Comparison of ENCODE assay signal across 7 cellular contexts in the genomic region with DNA sequence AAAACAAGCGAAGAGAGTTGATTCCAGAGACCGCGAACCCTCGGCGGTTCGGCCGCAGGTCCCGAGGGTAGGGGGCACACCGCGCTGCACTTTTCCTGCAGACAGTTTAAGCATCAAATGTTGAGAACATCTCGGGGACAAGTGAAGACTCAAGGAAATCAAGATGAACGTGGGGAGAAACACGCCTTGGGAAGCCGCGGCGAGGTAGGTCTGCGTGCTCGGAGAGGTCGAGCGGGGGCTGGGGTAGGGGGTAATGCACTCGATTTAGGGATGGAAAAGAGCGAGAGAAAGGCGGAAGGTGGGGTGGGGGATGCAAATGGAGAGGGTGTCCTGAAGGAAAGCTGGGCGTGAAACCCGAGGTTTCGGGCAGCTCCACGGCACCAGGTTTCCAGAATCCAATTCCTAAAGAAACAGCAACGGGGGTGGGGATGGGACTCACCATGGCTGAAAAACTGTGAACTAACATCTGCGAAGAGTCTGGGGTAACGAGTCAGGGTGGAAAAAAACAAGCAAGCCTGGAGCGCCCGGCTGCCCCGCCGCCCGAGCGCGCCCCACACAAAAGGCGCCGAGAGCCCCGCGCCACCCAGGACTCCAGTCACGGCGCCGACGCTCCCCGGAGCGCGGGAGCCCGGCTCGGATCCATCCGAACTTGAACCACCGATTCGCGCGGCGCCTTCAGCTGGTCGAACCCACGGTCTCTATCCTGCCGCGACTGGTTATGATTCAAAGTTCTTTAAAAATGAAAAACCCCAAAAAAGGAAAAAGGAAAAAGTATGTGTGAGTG. TPM values are rescaled to one million over a fixed set of nuclear protein-coding genes. Genes with fewer than 3 reads are reported as not detected.
DNase-seq lines count a peak whose midpoint lies in the region; ATAC-seq and TF ChIP-seq lines count a peak whose summit lies in the region.

No MANE protein-coding gene starts in this region.

- H3K36me3 ChIP-seq in HCT116 (ENCODE audit: control insufficient read depth in 1 of 2, insufficient read depth in 2 of 2, low read length in 2 of 2) (peaks cover 4 to 11% of the 10 kb centered on the region in 2 experiments; a peak in 3 of 4 replicates), gastroesophageal sphincter (no peaks in the 10 kb centered on the region)

- no peaks in the 10 kb centered on the region for H3K9me2 ChIP-seq in HCT116 (ENCODE audit: insufficient read depth)

- peak overlapping the region; percentile 100 for H3K4me2 ChIP-seq in HCT116 (ENCODE audit: low read length)

- BruUV-seq in HCT116 (replicated peaks; lab: Mats Ljungman, UMichigan) = no TSS peak

- H3K9ac ChIP-seq in HCT116 (ENCODE audit: low read length) = peak overlapping the region; percentile 89

- TF ChIP-seq POLR2A in HCT116 (IDR thresholded peaks at IDR 0.05; ENCODE audit: borderline replicate concordance, extremely low read depth, insufficient read depth, insufficient read length) (no peak), gastroesophageal sphincter (IDR thresholded peaks at IDR 0.05) (no peak)

- H4K20me1 ChIP-seq in HCT116 (ENCODE audit: insufficient read depth) = no peaks in the 10 kb centered on the region

- H2AFZ ChIP-seq in HCT116 (ENCODE audit: low read depth, low read length, poor library complexity, severe bottlenecking) = peak overlapping the region; percentile 77

- RAD21 ChIA-PET in HCT116 (lab: Charles Lee; ENCODE audit: low non-redundant PET in 1 of 2, low total read pairs in 2 of 2, uncharacterized antibody in 2 of 2, unreplicated experiment in 2 of 2) = no interaction called here

- H3K27me3 ChIP-seq in HCT116 (ENCODE audit: insufficient read depth, low read length) = no peaks in the 10 kb centered on the region
- H3K27me3 ChIP-seq in gastroesophageal sphincter = peaks cover 98% of the 10 kb centered on the region

- H3K4me1 ChIP-seq in HCT116 (ENCODE audit: control insufficient read depth in 1 of 2, insufficient read depth in 2 of 2, low read length in 2 of 2) (peaks cover 5 to 22% of the 10 kb centered on the region in 2 experiments; a peak in 3 of 4 replicates), gastroesophageal sphincter (peaks cover 0 to 55% (median 25%) of the 10 kb centered on the region in 3 donors)

- ATAC-seq in HCT116 (no peak), gastroesophageal sphincter (no peak), sciatic nerve (peak; percentile 52)

- peaks cover 65% of the 10 kb centered on the region for H3K79me2 ChIP-seq in HCT116 (ENCODE audit: insufficient read depth, low read length)

- WGBS in gastroesophageal sphincter (ENCODE audit: low coverage in 1 of 2), 2 donors = 3 to 5% methylated on average over 24 to 35 of the region's 60 CpGs

- DNase-seq in HCT116 (ENCODE audit: low read depth, low spot score) = no peak
- peak; percentile 40 for DNase-seq in SK-MEL-5 (ENCODE audit: low read depth, low spot score)
- no peak for DNase-seq in sciatic nerve (ENCODE audit: low spot score)
- no peak for DNase-seq in amygdala (lab: John Stamatoyannopoulos, UW)
- no peak for DNase-seq in SHP77 (lab: John Stamatoyannopoulos, UW)
- DNase-seq in HT-29 (ENCODE audit: low spot score) = no peak

- in situ Hi-C loops in SK-MEL-5 (cut with HindIII; ENCODE audit: low pct_unique_long_range_greater_than_20kb, low sequenced_read_pairs) = no loop called here

- CTCF ChIA-PET in HCT116 (lab: Charles Lee) = no interaction called here

- POLR2A ChIA-PET in HCT116 (lab: Charles Lee) = no interaction called here

- TF ChIP-seq CTCF in HCT116 (IDR thresholded peaks at IDR 0.05 in 2 of 3, conservative IDR thresholded peaks at IDR 0.05 in 1 of 3; ENCODE audit: borderline replicate concordance in 1 of 3, insufficient read depth in 1 of 3, low read depth in 2 of 3, low read length in 2 of 3) (no peak), gastroesophageal sphincter (IDR thresholded peaks at IDR 0.05) (no peak)

- no peak for TF ChIP-seq RAD21 in HCT116 (IDR thresholded peaks at IDR 0.05; ENCODE audit: low read depth)

- H3K9me3 ChIP-seq in HCT116 (ENCODE audit: control insufficient read depth in 1 of 2, insufficient read depth in 1 of 2, low read depth in 1 of 2, low read length in 2 of 2) = no peaks in the 10 kb centered on the region
- H3K9me3 ChIP-seq in gastroesophageal sphincter = peaks cover 0 to 6% (median 0%) of the 10 kb centered on the region in 3 donors

- no peak for TF ChIP-seq EP300 in gastroesophageal sphincter (IDR thresholded peaks at IDR 0.05)

- H3K27ac ChIP-seq in HCT116 (ENCODE audit: low read depth, low read length) (peak overlapping the region; percentile 92), gastroesophageal sphincter (peak overlapping the region in 3 of 4 donors; percentile 3 to 78 (median 64))

- H3K4me3 ChIP-seq in HCT116 (replicated peaks in 1 of 2; ENCODE audit: low read depth in 1 of 2, low read length in 2 of 2) (peak overlapping the region; percentile 64 to 87), gastroesophageal sphincter (peak overlapping the region; percentile 53 to 70)

- intact Hi-C loops in HCT116 (cut with micrococcal nuclease) = loop anchor here (5.0 kb wide), 1 partner anchor 1429 kb away; no protein-coding TSS in a partner anchor
- intact Hi-C loops in sciatic nerve (cut with DNase I) = loop anchor here (10.0 kb wide), 1 partner anchor 377 kb away; no protein-coding TSS in a partner anchor

TF ChIP-seq in HCT116, 20 proteins besides CTCF, POLR2A, EP300 and RAD21 (continues in another document):
- TF ChIP-seq SP1 (IDR thresholded peaks at IDR 0.05; ENCODE audit: low read depth) (no peak), ZNF274 (IDR thresholded peaks at IDR 0.05; ENCODE audit: low read depth, low read length) (no peak), JUND (IDR thresholded peaks at IDR 0.05) (no peak), SRF (IDR thresholded peaks at IDR 0.05; ENCODE audit: low read depth) (no peak), CEBPB (IDR thresholded peaks at IDR 0.05; ENCODE audit: low read depth) (no peak), TCF7L2 (IDR thresholded peaks at IDR 0.05; ENCODE audit: borderline replicate concordance, extremely low read depth, insufficient read depth, insufficient read length) (no peak), REST (IDR thresholded peaks at IDR 0.05; ENCODE audit: low read depth) (no peak), YY1 (IDR thresholded peaks at IDR 0.05; ENCODE audit: extremely low read depth, insufficient replicate concordance, low read depth, low read length) (no peak), FOSL1 (IDR thresholded peaks at IDR 0.05; ENCODE audit: low read depth) (no peak), ELF1 (IDR thresholded peaks at IDR 0.05; ENCODE audit: borderline replicate concordance, low read depth) (no peak), POLR2AphosphoS5 (IDR thresholded peaks at IDR 0.05; ENCODE audit: low read depth, low read length) (no peak), EGR1 (IDR thresholded peaks at IDR 0.05; ENCODE audit: low read depth) (no peak), CBX3 (IDR thresholded peaks at IDR 0.05; ENCODE audit: low read depth) (no peak), ZFX (IDR thresholded peaks at IDR 0.05) (no peak), ATF3 (IDR thresholded peaks at IDR 0.05) (no peak), EZH2 (IDR thresholded peaks at IDR 0.05) (no peak)
- TF ChIP-seq, protein P1, sequence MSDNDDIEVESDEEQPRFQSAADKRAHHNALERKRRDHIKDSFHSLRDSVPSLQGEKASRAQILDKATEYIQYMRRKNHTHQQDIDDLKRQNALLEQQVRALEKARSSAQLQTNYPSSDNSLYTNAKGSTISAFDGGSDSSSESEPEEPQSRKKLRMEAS (IDR thresholded peaks at IDR 0.05) = no peak

RNA-seq across cellular contexts. Expression of gene TFAP2A, which starts 3.6 kb away (rescaled TPM):
- total RNA-seq in HCT116 (2021; ENCODE audit: unreplicated experiment) (24.3 TPM), gastroesophageal sphincter (1 to 10 TPM in 1 of 4 donors, under 1 TPM in 2, not detected in 1; 0.31 to 4.6 (median 0.42) TPM), sciatic nerve (1.6 TPM)
- 17.3 and 17.4 TPM in 2 replicates for polyA plus RNA-seq in HCT116 (2012)
- 24.6 and 38.4 TPM in 2 replicates for total RNA-seq in SK-MEL-5 (2014; rRNA removed; shearing (Covaris generic))
- 104 and 135 TPM in 2 replicates for polyA plus RNA-seq in SK-MEL-5 (2015; cell fraction: cytosol; rRNA removed)
- polyA plus RNA-seq in SK-MEL-5 (2015; cell fraction: nucleus; rRNA removed) = 188 and 226 TPM in 2 replicates
- 2.2 and 3.8 TPM in 2 replicates for total RNA-seq in HT-29 (2014; rRNA removed; shearing (Covaris generic))
